8 cellular contexts compared by ENCODE assay signal in the genomic region with DNA sequence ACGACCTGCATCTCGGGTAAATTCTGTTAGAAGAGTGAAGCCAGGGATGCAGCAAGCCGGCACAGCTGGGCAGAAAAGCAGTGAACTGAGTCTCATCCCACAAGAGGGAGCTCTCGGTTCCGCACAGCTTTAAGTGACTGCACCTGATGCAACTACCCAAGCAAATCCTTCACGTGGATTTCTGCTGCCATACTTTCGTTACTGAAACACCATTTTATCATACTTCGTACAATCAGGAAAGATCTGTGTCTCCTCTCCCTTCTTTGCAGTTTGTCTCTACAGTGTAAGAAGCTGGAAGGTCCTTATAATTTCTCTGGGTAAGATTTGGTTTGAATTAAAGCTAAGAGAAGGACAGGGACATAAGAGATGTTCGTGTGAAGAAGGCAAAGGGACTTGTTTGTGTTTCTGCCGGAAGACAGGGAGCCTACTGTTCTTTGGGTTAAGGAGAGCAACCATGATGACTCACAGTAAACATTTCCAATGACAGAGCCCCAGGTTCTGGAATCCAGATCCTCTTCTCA.
DNase-seq lines count a peak whose midpoint lies in the region; ATAC-seq and TF ChIP-seq lines count a peak whose summit lies in the region.

No MANE protein-coding gene starts in this region.

- 25% methylated on average over 10 of the region's 10 CpGs for WGBS in hepatocyte (ENCODE audit: low lambda C conversion rate, missing lambda C conversion rate)

- CTCF ChIA-PET in AG04449 (lab: Yijun Ruan, JAX) = interaction anchor here (0.6 to 2.8 kb wide), 7 partner anchors 16 to 574 kb away, joined by 3 to 14 read pairs (median 3); no protein-coding TSS in a partner anchor

- no peak overlapping the region for H3K9ac ChIP-seq in SK-N-MC (ENCODE audit: insufficient read length)

- TF ChIP-seq CTCF in AG04449 (IDR thresholded peaks at IDR 0.05; ENCODE audit: insufficient read depth, low read length, missing control alignments) (peak; percentile 31), hepatocyte (IDR thresholded peaks at IDR 0.05; ENCODE audit: poor library complexity) (peak; percentile 70)

- ATAC-seq in HG03095 (IDR thresholded peaks at IDR 0.05; ENCODE audit: unreplicated experiment) = peak; percentile 72
- no peak for ATAC-seq in stimulated activated naive CD8-positive, alpha-beta T cell treated with anti-CD3 and anti-CD28 coated beads, Interleukin-15, Interleukin-2, amounts not matched to agents 100 U/mL and 50 U/mL, for 24 hours
- ATAC-seq in HG03439 (IDR thresholded peaks at IDR 0.05; ENCODE audit: unreplicated experiment) = no peak
- ATAC-seq in HG02610 (IDR thresholded peaks at IDR 0.05; ENCODE audit: unreplicated experiment) = no peak

- peaks cover 8% of the 10 kb centered on the region for H3K27me3 ChIP-seq in hepatocyte

- H3K27ac ChIP-seq in SK-N-MC (no peak overlapping the region), hepatocyte (no peak overlapping the region)

- H3K4me2 ChIP-seq in hepatocyte = peak overlapping the region; percentile 63

- H3K4me1 ChIP-seq in hepatocyte (ENCODE audit: insufficient read depth) = no peaks in the 10 kb centered on the region

- peak overlapping the region; percentile 80 for H2AFZ ChIP-seq in hepatocyte

- DNase-seq in AG04449 (ENCODE audit: low read depth, low spot score) = no peak
- peak; percentile 7 for DNase-seq in GM04504 (ENCODE audit: low read depth)
- peak; percentile 1 for DNase-seq in SK-N-MC (ENCODE audit: low read depth, low spot score)
- peak; percentile 78 for DNase-seq in hepatocyte (ENCODE audit: low spot score)
- peak; percentile 10 for DNase-seq in stimulated activated naive CD8-positive, alpha-beta T cell treated with anti-CD3 and anti-CD28 coated beads, Interleukin-15, Interleukin-2, amounts not matched to agents 100 U/mL and 50 U/mL, for 24 hours

- no peaks in the 10 kb centered on the region for H4K20me1 ChIP-seq in hepatocyte (ENCODE audit: insufficient read depth, poor library complexity, severe bottlenecking)

- H3K36me3 ChIP-seq in SK-N-MC (ENCODE audit: insufficient read depth, low read length) (no peaks in the 10 kb centered on the region), hepatocyte (replicated peaks; ENCODE audit: insufficient read depth, low read depth) (no peaks in the 10 kb centered on the region)

- H3K4me3 ChIP-seq in AG04449 (ENCODE audit: low read depth, low read length) (no peak overlapping the region), SK-N-MC (no peak overlapping the region), hepatocyte (no peak overlapping the region)

- H3K9me2 ChIP-seq in hepatocyte (replicated peaks; ENCODE audit: insufficient read depth) = no peaks in the 10 kb centered on the region

- no peaks in the 10 kb centered on the region for H3K9me3 ChIP-seq in SK-N-MC (ENCODE audit: low read depth, low read length)
- no peaks in the 10 kb centered on the region for H3K9me3 ChIP-seq in hepatocyte (ENCODE audit: low read depth)

- POLR2A ChIA-PET in AG04449 (lab: Yijun Ruan, JAX) = no interaction called here

- H3K79me2 ChIP-seq in hepatocyte = no peaks in the 10 kb centered on the region
